In the genomic region with DNA sequence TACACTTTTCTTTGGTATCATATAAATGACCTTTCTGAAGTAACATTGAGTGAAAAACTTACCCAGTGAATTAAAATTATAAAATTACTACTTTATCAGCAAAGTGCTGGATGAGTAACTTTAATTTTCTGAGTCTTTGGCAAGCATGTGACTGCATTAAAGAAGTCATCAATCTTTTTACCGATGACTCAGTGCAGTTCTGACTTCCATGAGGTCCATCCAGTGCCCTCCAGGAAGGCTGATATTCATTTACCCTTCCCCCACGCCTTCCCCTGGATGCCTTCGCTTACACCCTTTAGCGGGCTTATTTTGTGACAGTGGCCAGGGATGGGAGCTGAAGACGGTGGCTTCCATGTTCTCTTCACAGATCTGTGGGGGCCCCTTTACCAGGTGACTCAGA, we compare ENCODE assay signal across 2 cellular contexts.
TF ChIP-seq lines count a peak whose summit lies in the region.

No MANE protein-coding gene starts in this region.

TF ChIP-seq in SK-N-SH treated with all-trans-retinoic acid at 6 μM for 48 hours, 23 proteins besides CTCF, POLR2A, EP300 and RAD21 (continued from another document):
- TF ChIP-seq TCF4 (CRISPR knock-in tag; IDR thresholded peaks at IDR 0.05; ENCODE audit: borderline replicate concordance) (no peak), BACH2 (CRISPR knock-in tag; IDR thresholded peaks at IDR 0.05; ENCODE audit: borderline replicate concordance) (no peak), ISL1 (CRISPR knock-in tag; IDR thresholded peaks at IDR 0.05) (peak; percentile 13; the same call in 1 of the 2 replicates)

TF ChIP-seq in SK-N-SH, 30 proteins besides CTCF, POLR2A, EP300 and RAD21 (continued from another document):
- TF ChIP-seq GABPA (IDR thresholded peaks at IDR 0.05; ENCODE audit: low read depth) = no peak
- TF ChIP-seq, protein P1, sequence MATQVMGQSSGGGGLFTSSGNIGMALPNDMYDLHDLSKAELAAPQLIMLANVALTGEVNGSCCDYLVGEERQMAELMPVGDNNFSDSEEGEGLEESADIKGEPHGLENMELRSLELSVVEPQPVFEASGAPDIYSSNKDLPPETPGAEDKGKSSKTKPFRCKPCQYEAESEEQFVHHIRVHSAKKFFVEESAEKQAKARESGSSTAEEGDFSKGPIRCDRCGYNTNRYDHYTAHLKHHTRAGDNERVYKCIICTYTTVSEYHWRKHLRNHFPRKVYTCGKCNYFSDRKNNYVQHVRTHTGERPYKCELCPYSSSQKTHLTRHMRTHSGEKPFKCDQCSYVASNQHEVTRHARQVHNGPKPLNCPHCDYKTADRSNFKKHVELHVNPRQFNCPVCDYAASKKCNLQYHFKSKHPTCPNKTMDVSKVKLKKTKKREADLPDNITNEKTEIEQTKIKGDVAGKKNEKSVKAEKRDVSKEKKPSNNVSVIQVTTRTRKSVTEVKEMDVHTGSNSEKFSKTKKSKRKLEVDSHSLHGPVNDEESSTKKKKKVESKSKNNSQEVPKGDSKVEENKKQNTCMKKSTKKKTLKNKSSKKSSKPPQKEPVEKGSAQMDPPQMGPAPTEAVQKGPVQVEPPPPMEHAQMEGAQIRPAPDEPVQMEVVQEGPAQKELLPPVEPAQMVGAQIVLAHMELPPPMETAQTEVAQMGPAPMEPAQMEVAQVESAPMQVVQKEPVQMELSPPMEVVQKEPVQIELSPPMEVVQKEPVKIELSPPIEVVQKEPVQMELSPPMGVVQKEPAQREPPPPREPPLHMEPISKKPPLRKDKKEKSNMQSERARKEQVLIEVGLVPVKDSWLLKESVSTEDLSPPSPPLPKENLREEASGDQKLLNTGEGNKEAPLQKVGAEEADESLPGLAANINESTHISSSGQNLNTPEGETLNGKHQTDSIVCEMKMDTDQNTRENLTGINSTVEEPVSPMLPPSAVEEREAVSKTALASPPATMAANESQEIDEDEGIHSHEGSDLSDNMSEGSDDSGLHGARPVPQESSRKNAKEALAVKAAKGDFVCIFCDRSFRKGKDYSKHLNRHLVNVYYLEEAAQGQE (IDR thresholded peaks at IDR 0.05; ENCODE audit: low read depth, low read length) = no peak
- TF ChIP-seq SIN3A (IDR thresholded peaks at IDR 0.05; ENCODE audit: borderline replicate concordance, low read depth, low read length) = no peak
- no peak for TF ChIP-seq EZH2phosphoT487 (IDR thresholded peaks at IDR 0.05; ENCODE audit: borderline replicate concordance, low read depth)
- TF ChIP-seq FOXJ3 (CRISPR knock-in tag; IDR thresholded peaks at IDR 0.05) = no peak
- TF ChIP-seq CHD2 (IDR thresholded peaks at IDR 0.05; ENCODE audit: low read length, partially characterized antibody) = no peak
- TF ChIP-seq GATA2 (CRISPR knock-in tag; IDR thresholded peaks at IDR 0.05) = no peak
